ENCODE assay signal across 13 cellular contexts in genomic region chr1:208202333-208202987, GRCh38. TPM values are rescaled to one million over a fixed set of nuclear protein-coding genes. Genes with fewer than 3 reads are reported as not detected.
DNase-seq lines count a peak whose midpoint lies in the region; ATAC-seq and TF ChIP-seq lines count a peak whose summit lies in the region.
"Had no signal": no experiment of that assay in that cellular context is flagged by ENCODE, and none has a peak within 500 bp of the region (broad histone marks: within the 10 kb centered on the region; RNA-seq: fewer than 3 reads in every experiment).

No MANE protein-coding gene starts in this region.

- no peak overlapping the region for H3K4me3 ChIP-seq in heart right ventricle
- no peak overlapping the region for H3K4me3 ChIP-seq in mucosa of descending colon
- H3K4me3 ChIP-seq in upper lobe of left lung, result no peak overlapping the region

- H3K9me3 ChIP-seq in heart right ventricle (no peaks in the 10 kb centered on the region), mucosa of descending colon (no peaks in the 10 kb centered on the region), upper lobe of left lung (no peaks in the 10 kb centered on the region)

- peaks cover 0 to 30% (median 0%) of the 10 kb centered on the region in 9 donors for H3K36me3 ChIP-seq in heart right ventricle
- no peaks in the 10 kb centered on the region for H3K36me3 ChIP-seq in mucosa of descending colon (ENCODE audit: low read depth)
- peaks cover 0 to 19% (median 3%) of the 10 kb centered on the region in 4 donors for H3K36me3 ChIP-seq in upper lobe of left lung

- H3K27ac ChIP-seq in heart right ventricle, result peak overlapping the region; percentile 11 to 89 (median 73)
- H3K27ac ChIP-seq in VCaP, result peak overlapping the region; percentile 72
- peak overlapping the region; percentile 73 to 85 (median 80) for H3K27ac ChIP-seq in upper lobe of left lung

- TF ChIP-seq EP300 in upper lobe of left lung (IDR thresholded peaks at IDR 0.05), result no peak

- H3K27me3 ChIP-seq in heart right ventricle (no peaks in the 10 kb centered on the region), upper lobe of left lung (no peaks in the 10 kb centered on the region)

- intact Hi-C loops in heart right ventricle (cut with DNase I), result loop anchor here in 4 of 10 donors (5.0 kb wide), 2 partner anchors 35 to 60 kb away; no protein-coding TSS in a partner anchor
- intact Hi-C loops in cardiac septum (cut with DNase I), result loop anchor here (2.0 kb wide), 1 partner anchor 16 kb away; no protein-coding TSS in a partner anchor
- intact Hi-C loops in mucosa of descending colon (cut with DNase I, micrococcal nuclease), result loop anchor here in 1 of 2 donors (10.0 kb wide), 1 partner anchor 48 kb away; no protein-coding TSS in a partner anchor
- intact Hi-C loops in posterior vena cava (cut with DNase I), result no loop called here

- ATAC-seq in heart right ventricle, result no peak
- ATAC-seq in mucosa of descending colon, result peak; percentile 33
- ATAC-seq in upper lobe of left lung (ENCODE audit: low FRiP score in 2 of 2), result no peak

- no peak for TF ChIP-seq POLR2A in upper lobe of left lung (IDR thresholded peaks at IDR 0.05)

- WGBS in heart right ventricle, 2 donors, result 83 to 86% methylated on average over 5 of the region's 5 CpGs
- WGBS in upper lobe of left lung, 2 donors, result 72 to 78% methylated on average over 5 of the region's 5 CpGs

- TF ChIP-seq CTCF in heart right ventricle (IDR thresholded peaks at IDR 0.05) (no peak), VCaP (conservative IDR thresholded peaks at IDR 0.05) (no peak), mucosa of descending colon (IDR thresholded peaks at IDR 0.05) (no peak), upper lobe of left lung (IDR thresholded peaks at IDR 0.05) (no peak)

- H3K4me1 ChIP-seq in heart right ventricle (peaks cover 27 to 77% (median 67%) of the 10 kb centered on the region in 9 donors), mucosa of descending colon (ENCODE audit: low read depth) (peaks cover 57% of the 10 kb centered on the region), upper lobe of left lung (peaks cover 63 to 74% (median 66%) of the 10 kb centered on the region in 4 donors)

- DNase-seq in heart right ventricle (no peak), cardiac septum (ENCODE audit: low spot score) (no peak), mucosa of descending colon (peak in 1 of 3 donors; percentile 57), upper lobe of left lung (no peak), NCI-H1694 (lab: John Stamatoyannopoulos, UW) (no peak), medulla oblongata (ENCODE audit: extremely low spot score) (no peak), posterior vena cava (ENCODE audit: low spot score) (no peak)
- DNase-seq: GOT3; KBM-7; NCI-H524; stimulated activated CD4-positive, alpha-beta T cell treated with anti-CD3 and anti-CD28 coated beads, Interleukin-15, amount 100 ng/mL, for 24 hours; T-helper 1 cell had no signal

RNA-seq across cellular contexts. Expression of gene PLXNA2, which starts 41.7 kb away (rescaled TPM):
- total RNA-seq in heart right ventricle (10 to 100 TPM; 13.4 to 31.6 (median 18.3) TPM), cardiac septum (23.8 TPM), mucosa of descending colon (100 to 1,000 TPM in 1 of 3 donors, 10 to 100 TPM in 2; 65.5 to 127 (median 70.6) TPM), upper lobe of left lung (100 to 1,000 TPM in 3 of 6 donors, 10 to 100 TPM in 3; 77.5 to 150 (median 101) TPM), posterior vena cava (10 to 100 TPM; 23.4 to 40.6 TPM)
- 10 to 100 TPM in 1 of 2 donors, 1 to 10 TPM in 1; 6.1 to 11.0 TPM for polyA plus RNA-seq in heart right ventricle
